Comparison of ENCODE assay signal across 18 cellular contexts in the genomic region with DNA sequence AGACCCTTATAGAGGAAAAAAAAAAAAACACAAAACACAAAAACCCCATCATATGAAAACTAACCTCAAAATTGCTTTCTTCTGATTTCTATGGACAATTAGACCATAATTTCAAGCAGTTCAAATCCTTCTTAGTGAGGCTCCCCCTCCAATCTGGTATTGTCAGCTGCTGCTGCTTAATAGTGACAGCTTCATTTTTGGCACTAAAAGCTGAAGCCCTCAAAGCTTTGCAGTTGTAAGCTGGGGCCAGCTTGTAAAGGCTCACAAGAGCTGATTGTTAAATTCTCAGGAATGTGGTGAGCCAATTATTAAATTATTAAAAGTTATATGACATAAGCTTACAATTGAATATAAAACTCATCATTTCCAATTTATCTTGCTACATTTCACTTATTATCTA. TPM values are rescaled to one million over a fixed set of nuclear protein-coding genes. Genes with fewer than 3 reads are reported as not detected.
DNase-seq lines count a peak whose midpoint lies in the region; ATAC-seq, FAIRE-seq and TF ChIP-seq lines count a peak whose summit lies in the region.
"Had no signal": no experiment of that assay in that cellular context is flagged by ENCODE, and none has a peak within 500 bp of the region (broad histone marks: within the 10 kb centered on the region; RNA-seq: fewer than 3 reads in every experiment).

No MANE protein-coding gene starts in this region.

- DNase-seq in NCI-H82 (lab: John Stamatoyannopoulos, UW) (peak; percentile 59), NCI-H82 treated with DMSO at 0.1 percent for 48 hours (lab: John Stamatoyannopoulos, UW; ENCODE audit: unreplicated experiment) (no peak), WTC11 (ENCODE audit: low spot score) (no peak), mesothelial cell of epicardium (ENCODE audit: low spot score in 2 of 2, unreplicated experiment in 2 of 2) (no peak), type B pancreatic cell (ENCODE audit: extremely low spot score, unreplicated experiment) (no peak), urothelium cell line (ENCODE audit: low spot score) (no peak), NCI-H748 treated with DMSO at 0.1 percent for 48 hours (lab: John Stamatoyannopoulos, UW) (no peak)
- DNase-seq: DMS153; immature natural killer cell; lower lobe of right lung; naive thymus-derived CD4-positive, alpha-beta T cell; NCI-H1436 treated with DMSO at 0.1 percent for 48 hours; NCI-H226; SHP77; stimulated activated CD4-positive, alpha-beta T cell treated with anti-CD3 and anti-CD28 coated beads, Interleukin-12 subunit alpha, Interleukin-12 subunit beta, amount 100 ng/mL, for 4 hours; testis had no signal

- H3K36me3 Mint-ChIP-seq in WTC11 (peaks cover 8% of the 10 kb centered on the region; the same call in 1 of the 2 replicates), mesothelial cell of epicardium (no peaks in the 10 kb centered on the region), type B pancreatic cell (no peaks in the 10 kb centered on the region)
- H3K36me3 Mint-ChIP-seq: activated naive CD4-positive, alpha-beta T cell treated with anti-CD3 and anti-CD28 coated beads, Interleukin-2, amount 50 U/mL, for 72 hours; naive thymus-derived CD4-positive, alpha-beta T cell had no signal

- H3K9me3 Mint-ChIP-seq in WTC11 (no peaks in the 10 kb centered on the region), mesothelial cell of epicardium (no peaks in the 10 kb centered on the region), type B pancreatic cell (no peaks in the 10 kb centered on the region)
- H3K9me3 Mint-ChIP-seq: activated naive CD4-positive, alpha-beta T cell treated with anti-CD3 and anti-CD28 coated beads, Interleukin-2, amount 50 U/mL, for 72 hours; immature natural killer cell; naive thymus-derived CD4-positive, alpha-beta T cell had no signal

- FAIRE-seq in urothelium cell line (lab: Jason Lieb, UNC), result no peak

- H3K4me3 Mint-ChIP-seq in WTC11 (no peak overlapping the region), mesothelial cell of epicardium (no peak overlapping the region), type B pancreatic cell (peak overlapping the region; percentile 32)
- H3K4me3 Mint-ChIP-seq: naive thymus-derived CD4-positive, alpha-beta T cell had no signal

- H3K4me1 Mint-ChIP-seq in WTC11, result peaks cover 55% of the 10 kb centered on the region
- H3K4me1 Mint-ChIP-seq in mesothelial cell of epicardium, result peaks cover 14% of the 10 kb centered on the region
- peaks cover 22% of the 10 kb centered on the region for H3K4me1 Mint-ChIP-seq in type B pancreatic cell (ENCODE audit: unreplicated experiment)

- H3K27ac Mint-ChIP-seq in WTC11 (0 out of 2 replicates have a peak overlapping the region, but pooled peaks have one; percentile 24), mesothelial cell of epicardium (peak overlapping the region; percentile 64), type B pancreatic cell (no peak overlapping the region)
- H3K27ac Mint-ChIP-seq: activated naive CD4-positive, alpha-beta T cell treated with anti-CD3 and anti-CD28 coated beads, Interleukin-2, amount 50 U/mL, for 72 hours had no signal

- no peaks in the 10 kb centered on the region for H3K27me3 Mint-ChIP-seq in WTC11 (ENCODE audit: low read depth)
- no peaks in the 10 kb centered on the region for H3K27me3 Mint-ChIP-seq in mesothelial cell of epicardium (ENCODE audit: low read depth)
- H3K27me3 Mint-ChIP-seq in type B pancreatic cell, result no peaks in the 10 kb centered on the region

- TF ChIP-seq CTCF in WTC11 (IDR thresholded peaks at IDR 0.05) (no peak), mesothelial cell of epicardium (IDR thresholded peaks at IDR 0.05; ENCODE audit: unreplicated experiment) (no peak), type B pancreatic cell (conservative IDR thresholded peaks at IDR 0.05) (no peak)

- POLR2A ChIA-PET in WTC11 (lab: Charles Lee), result interaction anchor here (0.6 kb wide), 2 partner anchors 41 to 42 kb away, joined by 4 read pairs; no protein-coding TSS in a partner anchor

- ATAC-seq in WTC11 (no peak), GM18520 (IDR thresholded peaks at IDR 0.05; ENCODE audit: unreplicated experiment) (no peak)
- ATAC-seq: activated naive CD4-positive, alpha-beta T cell treated with anti-CD3 and anti-CD28 coated beads, Interleukin-2, amount 50 U/mL, for 72 hours; lower lobe of right lung; naive thymus-derived CD4-positive, alpha-beta T cell had no signal

- CTCF ChIA-PET in WTC11 (lab: Charles Lee), result interaction anchor here (1.9 kb wide), 1 partner anchor 23 kb away, joined by 11 read pairs; a partner anchor contains a TSS

TF ChIP-seq in WTC11, 78 proteins besides CTCF, POLR2A, EP300 and RAD21:
- TF ChIP-seq, protein P1, sequence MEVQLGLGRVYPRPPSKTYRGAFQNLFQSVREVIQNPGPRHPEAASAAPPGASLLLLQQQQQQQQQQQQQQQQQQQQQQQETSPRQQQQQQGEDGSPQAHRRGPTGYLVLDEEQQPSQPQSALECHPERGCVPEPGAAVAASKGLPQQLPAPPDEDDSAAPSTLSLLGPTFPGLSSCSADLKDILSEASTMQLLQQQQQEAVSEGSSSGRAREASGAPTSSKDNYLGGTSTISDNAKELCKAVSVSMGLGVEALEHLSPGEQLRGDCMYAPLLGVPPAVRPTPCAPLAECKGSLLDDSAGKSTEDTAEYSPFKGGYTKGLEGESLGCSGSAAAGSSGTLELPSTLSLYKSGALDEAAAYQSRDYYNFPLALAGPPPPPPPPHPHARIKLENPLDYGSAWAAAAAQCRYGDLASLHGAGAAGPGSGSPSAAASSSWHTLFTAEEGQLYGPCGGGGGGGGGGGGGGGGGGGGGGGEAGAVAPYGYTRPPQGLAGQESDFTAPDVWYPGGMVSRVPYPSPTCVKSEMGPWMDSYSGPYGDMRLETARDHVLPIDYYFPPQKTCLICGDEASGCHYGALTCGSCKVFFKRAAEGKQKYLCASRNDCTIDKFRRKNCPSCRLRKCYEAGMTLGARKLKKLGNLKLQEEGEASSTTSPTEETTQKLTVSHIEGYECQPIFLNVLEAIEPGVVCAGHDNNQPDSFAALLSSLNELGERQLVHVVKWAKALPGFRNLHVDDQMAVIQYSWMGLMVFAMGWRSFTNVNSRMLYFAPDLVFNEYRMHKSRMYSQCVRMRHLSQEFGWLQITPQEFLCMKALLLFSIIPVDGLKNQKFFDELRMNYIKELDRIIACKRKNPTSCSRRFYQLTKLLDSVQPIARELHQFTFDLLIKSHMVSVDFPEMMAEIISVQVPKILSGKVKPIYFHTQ (CRISPR knock-in tag; IDR thresholded peaks at IDR 0.05), result no peak
- TF ChIP-seq, protein P2, sequence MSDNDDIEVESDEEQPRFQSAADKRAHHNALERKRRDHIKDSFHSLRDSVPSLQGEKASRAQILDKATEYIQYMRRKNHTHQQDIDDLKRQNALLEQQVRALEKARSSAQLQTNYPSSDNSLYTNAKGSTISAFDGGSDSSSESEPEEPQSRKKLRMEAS (CRISPR knock-in tag; IDR thresholded peaks at IDR 0.05), result no peak
- TF ChIP-seq, protein P3, sequence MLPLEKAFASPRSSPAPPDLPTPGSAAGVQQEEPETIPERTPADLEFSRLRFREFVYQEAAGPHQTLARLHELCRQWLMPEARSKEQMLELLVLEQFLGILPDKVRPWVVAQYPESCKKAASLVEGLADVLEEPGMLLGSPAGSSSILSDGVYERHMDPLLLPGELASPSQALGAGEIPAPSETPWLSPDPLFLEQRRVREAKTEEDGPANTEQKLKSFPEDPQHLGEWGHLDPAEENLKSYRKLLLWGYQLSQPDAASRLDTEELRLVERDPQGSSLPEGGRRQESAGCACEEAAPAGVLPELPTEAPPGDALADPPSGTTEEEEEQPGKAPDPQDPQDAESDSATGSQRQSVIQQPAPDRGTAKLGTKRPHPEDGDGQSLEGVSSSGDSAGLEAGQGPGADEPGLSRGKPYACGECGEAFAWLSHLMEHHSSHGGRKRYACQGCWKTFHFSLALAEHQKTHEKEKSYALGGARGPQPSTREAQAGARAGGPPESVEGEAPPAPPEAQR (CRISPR knock-in tag; IDR thresholded peaks at IDR 0.05), result no peak
- TF ChIP-seq KAT7 (CRISPR knock-in tag; IDR thresholded peaks at IDR 0.05; ENCODE audit: borderline replicate concordance), result no peak
- no peak for TF ChIP-seq ESRRA (CRISPR knock-in tag; IDR thresholded peaks at IDR 0.05; ENCODE audit: borderline replicate concordance)
- no peak for TF ChIP-seq SMAD3 (CRISPR knock-in tag; IDR thresholded peaks at IDR 0.05; ENCODE audit: borderline replicate concordance)
- no peak for TF ChIP-seq FOXP1 (CRISPR knock-in tag; IDR thresholded peaks at IDR 0.05; ENCODE audit: borderline replicate concordance)
- TF ChIP-seq, protein P4, sequence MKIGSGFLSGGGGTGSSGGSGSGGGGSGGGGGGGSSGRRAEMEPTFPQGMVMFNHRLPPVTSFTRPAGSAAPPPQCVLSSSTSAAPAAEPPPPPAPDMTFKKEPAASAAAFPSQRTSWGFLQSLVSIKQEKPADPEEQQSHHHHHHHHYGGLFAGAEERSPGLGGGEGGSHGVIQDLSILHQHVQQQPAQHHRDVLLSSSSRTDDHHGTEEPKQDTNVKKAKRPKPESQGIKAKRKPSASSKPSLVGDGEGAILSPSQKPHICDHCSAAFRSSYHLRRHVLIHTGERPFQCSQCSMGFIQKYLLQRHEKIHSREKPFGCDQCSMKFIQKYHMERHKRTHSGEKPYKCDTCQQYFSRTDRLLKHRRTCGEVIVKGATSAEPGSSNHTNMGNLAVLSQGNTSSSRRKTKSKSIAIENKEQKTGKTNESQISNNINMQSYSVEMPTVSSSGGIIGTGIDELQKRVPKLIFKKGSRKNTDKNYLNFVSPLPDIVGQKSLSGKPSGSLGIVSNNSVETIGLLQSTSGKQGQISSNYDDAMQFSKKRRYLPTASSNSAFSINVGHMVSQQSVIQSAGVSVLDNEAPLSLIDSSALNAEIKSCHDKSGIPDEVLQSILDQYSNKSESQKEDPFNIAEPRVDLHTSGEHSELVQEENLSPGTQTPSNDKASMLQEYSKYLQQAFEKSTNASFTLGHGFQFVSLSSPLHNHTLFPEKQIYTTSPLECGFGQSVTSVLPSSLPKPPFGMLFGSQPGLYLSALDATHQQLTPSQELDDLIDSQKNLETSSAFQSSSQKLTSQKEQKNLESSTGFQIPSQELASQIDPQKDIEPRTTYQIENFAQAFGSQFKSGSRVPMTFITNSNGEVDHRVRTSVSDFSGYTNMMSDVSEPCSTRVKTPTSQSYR (CRISPR knock-in tag; IDR thresholded peaks at IDR 0.05), result no peak
- TF ChIP-seq, protein P5, sequence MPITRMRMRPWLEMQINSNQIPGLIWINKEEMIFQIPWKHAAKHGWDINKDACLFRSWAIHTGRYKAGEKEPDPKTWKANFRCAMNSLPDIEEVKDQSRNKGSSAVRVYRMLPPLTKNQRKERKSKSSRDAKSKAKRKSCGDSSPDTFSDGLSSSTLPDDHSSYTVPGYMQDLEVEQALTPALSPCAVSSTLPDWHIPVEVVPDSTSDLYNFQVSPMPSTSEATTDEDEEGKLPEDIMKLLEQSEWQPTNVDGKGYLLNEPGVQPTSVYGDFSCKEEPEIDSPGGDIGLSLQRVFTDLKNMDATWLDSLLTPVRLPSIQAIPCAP (CRISPR knock-in tag; IDR thresholded peaks at IDR 0.05), result no peak

RNA-seq across cellular contexts. Expression of a gene that starts 21.9 kb away (rescaled TPM):
- 36.0 to 38.5 TPM (median 37.7 TPM) in 3 replicates for total RNA-seq in WTC11 (2021)
- total RNA-seq in mesothelial cell of epicardium, result 17.9 to 18.7 TPM (median 18.0 TPM) in 3 replicates
- 15.8 and 16.0 TPM in 2 replicates for total RNA-seq in type B pancreatic cell (ENCODE audit: low replicate concordance)
